8 cellular contexts compared by ENCODE assay signal in genomic region chrX:48540015-48540350, GRCh38. TPM values are rescaled to one million over a fixed set of nuclear protein-coding genes. Genes with fewer than 3 reads are reported as not detected.
DNase-seq lines count a peak whose midpoint lies in the region; ATAC-seq and TF ChIP-seq lines count a peak whose summit lies in the region.

No MANE protein-coding gene starts in this region.

- ATAC-seq in GM18517 (IDR thresholded peaks at IDR 0.05; ENCODE audit: unreplicated experiment) (peak; percentile 9), HG03139 (IDR thresholded peaks at IDR 0.05; ENCODE audit: unreplicated experiment) (peak; percentile 35)

- DNase-seq in A673 (ENCODE audit: low spot score) (peak; percentile 57), SK-N-MC (ENCODE audit: low read depth, low spot score) (no peak), astrocyte of the spinal cord (ENCODE audit: low read depth, low spot score) (peak; percentile 36), iPS-NIHi11 (ENCODE audit: low spot score) (peak; percentile 59), dedifferentiated amniotic fluid mesenchymal stem cell (ENCODE audit: extremely low spot score) (no peak)
- peak; percentile 61 for DNase-seq in stimulated activated CD4-positive, alpha-beta T cell treated with anti-CD3 and anti-CD28 coated beads, Interleukin-15, amount 100 ng/mL, for 24 hours

- POLR2A ChIA-PET in A673 (lab: Charles Lee; ENCODE audit: low non-redundant PET): no interaction called here

- H3K9me3 ChIP-seq in A673 (ENCODE audit: low read depth, low read length, poor library complexity, severe bottlenecking) (no peaks in the 10 kb centered on the region), SK-N-MC (ENCODE audit: low read depth, low read length) (no peaks in the 10 kb centered on the region)

- H3K27ac ChIP-seq in A673 (ENCODE audit: low read depth, low read length, poor library complexity, severe bottlenecking) (peak overlapping the region; percentile 70), SK-N-MC (no peak overlapping the region)

- in situ Hi-C loops in astrocyte of the spinal cord (cut with HindIII; ENCODE audit: low sequenced_read_pairs): no loop called here

- CTCF ChIA-PET in A673 (lab: Charles Lee): interaction anchor here (0.6 kb wide), 1 partner anchor 10 kb away, joined by 3 read pairs; no protein-coding TSS in a partner anchor

- intact Hi-C loops in A673 (cut with micrococcal nuclease; ENCODE audit: unreplicated experiment): no loop called here

- no peaks in the 10 kb centered on the region for H3K4me1 ChIP-seq in A673 (ENCODE audit: insufficient read depth, low read length, poor library complexity, severe bottlenecking)

- TF ChIP-seq CTCF in A673 (conservative IDR thresholded peaks at IDR 0.05; ENCODE audit: low read depth, low read length) (no peak), astrocyte of the spinal cord (IDR thresholded peaks at IDR 0.05; ENCODE audit: low read depth, low read length) (no peak)

- H3K27me3 ChIP-seq in A673 (replicated peaks; ENCODE audit: insufficient read depth, low read depth, low read length, poor library complexity): no peaks in the 10 kb centered on the region

- H3K36me3 ChIP-seq in A673 (ENCODE audit: insufficient read depth, low read length, poor library complexity, severe bottlenecking) (no peaks in the 10 kb centered on the region), SK-N-MC (ENCODE audit: insufficient read depth, low read length) (peaks cover 14% of the 10 kb centered on the region; the same call in 1 of the 2 replicates)

- H3K4me3 ChIP-seq in A673 (ENCODE audit: low read depth, low read length, poor library complexity, severe bottlenecking): peak overlapping the region; percentile 71
- peak overlapping the region; percentile 87 for H3K4me3 ChIP-seq in SK-N-MC
- peak overlapping the region; percentile 65 for H3K4me3 ChIP-seq in astrocyte of the spinal cord (ENCODE audit: low read depth, low read length)

- no TSS peak for BruUV-seq in A673 (replicated peaks; lab: Mats Ljungman, UMichigan)

- H3K9ac ChIP-seq in SK-N-MC (ENCODE audit: insufficient read length): peak overlapping the region; percentile 81

RNA-seq across cellular contexts. Expression of gene TBC1D25, which starts 0.5 kb away (rescaled TPM):
- 10.8 and 15.0 TPM in 2 replicates for total RNA-seq in A673 (2021)

RNA-seq across cellular contexts. Expression of gene EBP, which starts 18.4 kb away (rescaled TPM):
- total RNA-seq in A673 (2021): 152 and 155 TPM in 2 replicates

RNA-seq across cellular contexts. Expression of gene PORCN, which starts 31.2 kb away (rescaled TPM):
- total RNA-seq in A673 (2021): 10.3 and 11.9 TPM in 2 replicates

RNA-seq across cellular contexts. Expression of gene RBM3, which starts 34.3 kb away (rescaled TPM):
- 259 and 260 TPM in 2 replicates for total RNA-seq in A673 (2021)

RNA-seq across cellular contexts. Expression of gene WDR13, which starts 57.3 kb away (rescaled TPM):
- 48.1 and 58.7 TPM in 2 replicates for total RNA-seq in A673 (2021)

Comparison
In these comparisons a context has a peak if more than half of its experiments do, and no peak if none do; other contexts are left out.
1. DNase-seq: peak in A673 (single experiment), astrocyte of the spinal cord (single experiment), iPS-NIHi11 (single experiment) and stimulated activated CD4-positive, alpha-beta T cell treated with anti-CD3 and anti-CD28 coated beads, Interleukin-15, amount 100 ng/mL, for 24 hours (single experiment); none in SK-N-MC (single experiment) and dedifferentiated amniotic fluid mesenchymal stem cell (single experiment).
2. Peak in every context shown above with its lines, with median percentiles within 50 percentile points of each other: H3K4me3 ChIP-seq.